In genomic region chr7:158494643-158495042, GRCh38 we compare ENCODE assay signal across 1 cellular context.
TF ChIP-seq lines count a peak whose summit lies in the region.

No MANE protein-coding gene starts in this region.

TF ChIP-seq in GM23338, 12 proteins besides CTCF, POLR2A, EP300 and RAD21 (continued from another document):
- no peak for TF ChIP-seq ZNF462 (CRISPR knock-in tag; IDR thresholded peaks at IDR 0.05)
- TF ChIP-seq EZH2phosphoT487 (IDR thresholded peaks at IDR 0.05; ENCODE audit: unreplicated experiment): no peak
- TF ChIP-seq STAT1 (IDR thresholded peaks at IDR 0.05; ENCODE audit: unreplicated experiment): no peak
- TF ChIP-seq CREB1 (CRISPR knock-in tag; IDR thresholded peaks at IDR 0.05; ENCODE audit: low read depth): no peak
TF ChIP-seq in GM23338: peak in this region for 0.
